Comparison of ENCODE assay signal across 14 cellular contexts in the genomic region with DNA sequence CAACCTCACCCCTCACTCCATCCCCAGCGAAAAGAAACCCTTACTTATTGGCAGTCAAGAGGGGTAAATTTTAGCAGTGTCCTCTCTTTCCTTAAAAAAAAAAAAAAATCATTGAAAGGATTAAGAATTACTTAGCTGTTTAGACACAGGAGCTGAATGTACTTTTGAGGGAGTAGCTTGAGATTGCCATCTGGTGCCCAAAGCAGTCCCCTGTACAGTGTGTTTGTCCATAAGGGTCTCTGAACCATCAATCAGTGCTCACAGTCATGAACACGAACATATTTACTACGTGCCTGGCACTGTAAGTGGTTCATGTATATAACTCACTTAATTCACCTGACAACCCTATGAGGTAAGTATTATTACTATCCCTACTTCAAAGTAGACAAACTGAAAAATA.
DNase-seq lines count a peak whose midpoint lies in the region; ATAC-seq, FAIRE-seq and TF ChIP-seq lines count a peak whose summit lies in the region.
"Had no signal": no experiment of that assay in that cellular context is flagged by ENCODE, and none has a peak within 500 bp of the region (broad histone marks: within the 10 kb centered on the region; RNA-seq: fewer than 3 reads in every experiment).

No MANE protein-coding gene starts in this region.

- peaks cover 5% of the 10 kb centered on the region for H3K4me1 ChIP-seq in A673 (ENCODE audit: insufficient read depth, low read length, poor library complexity, severe bottlenecking)
- H3K4me1 ChIP-seq in HAP-1: peaks cover 3% of the 10 kb centered on the region; the same call in 1 of the 2 replicates
- H3K4me1 ChIP-seq: transverse colon had no signal

- H3K9me3 ChIP-seq in A673 (ENCODE audit: low read depth, low read length, poor library complexity, severe bottlenecking): no peaks in the 10 kb centered on the region
- H3K9me3 ChIP-seq in HAP-1: no peaks in the 10 kb centered on the region
- H3K9me3 ChIP-seq: transverse colon had no signal

- TF ChIP-seq CTCF in A673 (conservative IDR thresholded peaks at IDR 0.05; ENCODE audit: low read depth, low read length) (peak; percentile 38; the same call in 1 of the 2 replicates), D721Med (IDR thresholded peaks at IDR 0.05; ENCODE audit: insufficient read depth, missing control alignments) (peak; percentile 53), GM10248 (IDR thresholded peaks at IDR 0.05; ENCODE audit: control extremely low read depth, extremely low read depth, low read depth, missing control alignments) (no peak)

- H3K4me3 ChIP-seq in A673 (ENCODE audit: low read depth, low read length, poor library complexity, severe bottlenecking): no peak overlapping the region
- no peak overlapping the region for H3K4me3 ChIP-seq in HAP-1
- H3K4me3 ChIP-seq: GM23248, transverse colon had no signal

- FAIRE-seq in D721Med (lab: Jason Lieb, UNC): peak; percentile 16

- no peaks in the 10 kb centered on the region for H3K27me3 ChIP-seq in A673 (replicated peaks; ENCODE audit: insufficient read depth, low read depth, low read length, poor library complexity)
- H3K27me3 ChIP-seq in HAP-1 (ENCODE audit: low read depth): no peaks in the 10 kb centered on the region
- H3K27me3 ChIP-seq: transverse colon had no signal

- 0 out of 3 replicates have a peak, but pooled peaks have one; percentile 36 for ATAC-seq in SK-N-SH treated with all-trans-retinoic acid at 6 μM for 48 hours

- CTCF ChIA-PET in A673 (lab: Charles Lee): interaction anchor here (0.9 to 1.1 kb wide), 2 partner anchors 11 to 582 kb away, joined by 3 to 4 read pairs; no protein-coding TSS in a partner anchor
- CTCF ChIA-PET in GM10248 (lab: Yijun Ruan, JAX): interaction anchor here (1.9 to 2.1 kb wide), 2 partner anchors 11 to 17 kb away, joined by 7 to 10 read pairs; no protein-coding TSS in a partner anchor

- no peaks in the 10 kb centered on the region for H3K36me3 ChIP-seq in A673 (ENCODE audit: insufficient read depth, low read length, poor library complexity, severe bottlenecking)
- no peaks in the 10 kb centered on the region for H3K36me3 ChIP-seq in HAP-1 (replicated peaks)
- H3K36me3 ChIP-seq: transverse colon had no signal

- no peak overlapping the region for H3K27ac ChIP-seq in A673 (ENCODE audit: low read depth, low read length, poor library complexity, severe bottlenecking)
- H3K27ac ChIP-seq: GM23248, transverse colon had no signal

- no TSS peak for BruUV-seq in A673 (replicated peaks; lab: Mats Ljungman, UMichigan)

- in situ Hi-C loops in HAP-1 (cut with MboI; ENCODE audit: low sequenced_read_pairs): no loop called here

- intact Hi-C loops in A673 (cut with micrococcal nuclease; ENCODE audit: unreplicated experiment): no loop called here

- POLR2A ChIA-PET in A673 (lab: Charles Lee; ENCODE audit: low non-redundant PET): no interaction called here
- POLR2A ChIA-PET in GM10248 (lab: Yijun Ruan, JAX): no interaction called here

- peak; percentile 29 for DNase-seq in A673 (ENCODE audit: low spot score)
- no peak for DNase-seq in D721Med (ENCODE audit: insufficient read length, low spot score)
- peak; percentile 51 for DNase-seq in dermis blood vessel endothelial cell
- no peak for DNase-seq in NOMO-1 treated with DMSO at 0.1 percent for 48 hours (lab: John Stamatoyannopoulos, UW; ENCODE audit: unreplicated experiment)
- no peak for DNase-seq in stimulated activated naive CD4-positive, alpha-beta T cell (lab: John Stamatoyannopoulos, UW)
- DNase-seq in HAP-1 (ENCODE audit: low spot score in 2 of 2): no peak
- no peak for DNase-seq in GM10248 (ENCODE audit: extremely low spot score)
- DNase-seq: DMS79; GM23248; NCI-H2107; Right ventricle myocardium superior; stimulated activated CD4-positive, alpha-beta T cell treated with anti-CD3 and anti-CD28 coated beads, Interleukin-4, amount 100 ng/mL, for 4 hours; transverse colon had no signal

TF ChIP-seq in SK-N-SH treated with all-trans-retinoic acid at 6 μM for 48 hours, 23 proteins besides CTCF, POLR2A, EP300 and RAD21:
- TF ChIP-seq ZNF8 (CRISPR knock-in tag; IDR thresholded peaks at IDR 0.05) (no peak), ZFP3 (CRISPR knock-in tag; IDR thresholded peaks at IDR 0.05) (no peak), CSRNP3 (CRISPR knock-in tag; IDR thresholded peaks at IDR 0.05) (no peak), TCF4 (CRISPR knock-in tag; IDR thresholded peaks at IDR 0.05; ENCODE audit: borderline replicate concordance) (no peak), ZNF70 (CRISPR knock-in tag; IDR thresholded peaks at IDR 0.05) (no peak), RARB (CRISPR knock-in tag; IDR thresholded peaks at IDR 0.05) (no peak), ZFP30 (CRISPR knock-in tag; IDR thresholded peaks at IDR 0.05) (no peak), PPARA (CRISPR knock-in tag; IDR thresholded peaks at IDR 0.05; ENCODE audit: borderline replicate concordance) (no peak), ISL1 (CRISPR knock-in tag; IDR thresholded peaks at IDR 0.05) (no peak), OSR1 (CRISPR knock-in tag; IDR thresholded peaks at IDR 0.05) (no peak), ARNTL (CRISPR knock-in tag; IDR thresholded peaks at IDR 0.05; ENCODE audit: borderline replicate concordance, low read depth) (no peak), BACH2 (CRISPR knock-in tag; IDR thresholded peaks at IDR 0.05; ENCODE audit: borderline replicate concordance) (no peak), ZNF565 (CRISPR knock-in tag; conservative IDR thresholded peaks at IDR 0.05; ENCODE audit: low read depth) (no peak), ESRRG (CRISPR knock-in tag; IDR thresholded peaks at IDR 0.05) (no peak), CREB5 (CRISPR knock-in tag; IDR thresholded peaks at IDR 0.05; ENCODE audit: low read depth) (no peak)
- TF ChIP-seq, protein P1, sequence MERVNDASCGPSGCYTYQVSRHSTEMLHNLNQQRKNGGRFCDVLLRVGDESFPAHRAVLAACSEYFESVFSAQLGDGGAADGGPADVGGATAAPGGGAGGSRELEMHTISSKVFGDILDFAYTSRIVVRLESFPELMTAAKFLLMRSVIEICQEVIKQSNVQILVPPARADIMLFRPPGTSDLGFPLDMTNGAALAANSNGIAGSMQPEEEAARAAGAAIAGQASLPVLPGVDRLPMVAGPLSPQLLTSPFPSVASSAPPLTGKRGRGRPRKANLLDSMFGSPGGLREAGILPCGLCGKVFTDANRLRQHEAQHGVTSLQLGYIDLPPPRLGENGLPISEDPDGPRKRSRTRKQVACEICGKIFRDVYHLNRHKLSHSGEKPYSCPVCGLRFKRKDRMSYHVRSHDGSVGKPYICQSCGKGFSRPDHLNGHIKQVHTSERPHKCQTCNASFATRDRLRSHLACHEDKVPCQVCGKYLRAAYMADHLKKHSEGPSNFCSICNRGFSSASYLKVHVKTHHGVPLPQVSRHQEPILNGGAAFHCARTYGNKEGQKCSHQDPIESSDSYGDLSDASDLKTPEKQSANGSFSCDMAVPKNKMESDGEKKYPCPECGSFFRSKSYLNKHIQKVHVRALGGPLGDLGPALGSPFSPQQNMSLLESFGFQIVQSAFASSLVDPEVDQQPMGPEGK (CRISPR knock-in tag; IDR thresholded peaks at IDR 0.05; ENCODE audit: borderline replicate concordance): no peak

Comparison
In these comparisons a context has a peak if more than half of its experiments do, and no peak if none do; other contexts are left out.
1. DNase-seq: peak in A673 (single experiment) and dermis blood vessel endothelial cell (single experiment); none in D721Med (single experiment), NOMO-1 treated with DMSO at 0.1 percent for 48 hours (single experiment), stimulated activated naive CD4-positive, alpha-beta T cell (0 of 6), HAP-1 (0 of 2) and GM10248 (single experiment).